In genomic region chr22:44931077-44931540, GRCh38 we compare ENCODE assay signal across 12 cellular contexts.
A peak's percentile ranks its signal among the peaks of the same experiment; 100 is the strongest.
DNase-seq lines count a peak whose midpoint lies in the region; ATAC-seq and TF ChIP-seq lines count a peak whose summit lies in the region.
"Had no signal": no experiment of that assay in that cellular context is flagged by ENCODE, and none has a peak within 500 bp of the region (broad histone marks: within the 10 kb centered on the region; RNA-seq: fewer than 3 reads in every experiment).

No MANE protein-coding gene starts in this region.

- no peak overlapping the region for H2AFZ ChIP-seq in Karpas-422 (ENCODE audit: low read length)

- no peaks in the 10 kb centered on the region for H3K4me1 ChIP-seq in psoas muscle
- H3K4me1 ChIP-seq in Karpas-422 (ENCODE audit: low read length), result no peaks in the 10 kb centered on the region
- H3K4me1 ChIP-seq: BE2C had no signal

- no peaks in the 10 kb centered on the region; the same call in 1 of the 2 replicates for H4K20me1 ChIP-seq in Karpas-422 (ENCODE audit: insufficient read depth, low read depth, low read length)

- intact Hi-C loops in psoas muscle (cut with DNase I), result no loop called here

- H3K27ac ChIP-seq in psoas muscle (no peak overlapping the region), Karpas-422 (ENCODE audit: low read length) (no peak overlapping the region)

- TF ChIP-seq CTCF in psoas muscle (IDR thresholded peaks at IDR 0.05), result no peak

- no peaks in the 10 kb centered on the region for H3K9me2 ChIP-seq in Karpas-422 (replicated peaks; ENCODE audit: insufficient read depth, low read length)

- DNase-seq in ELF-1 (ENCODE audit: low read depth, low spot score), result peak; percentile 53
- peak; percentile 26 for DNase-seq in dedifferentiated amniotic fluid mesenchymal stem cell (ENCODE audit: extremely low spot score)
- DNase-seq in hypothalamus (lab: John Stamatoyannopoulos, UW), result peak in 29 of 51 donors; percentile 19 to 69 (median 48)
- peak; percentile 29 to 52 for DNase-seq in psoas muscle
- no peak for DNase-seq in inferior parietal cortex (ENCODE audit: extremely low spot score)
- DNase-seq in Karpas-422, result no peak
- no peak for DNase-seq in dermis blood vessel endothelial cell
- DNase-seq: activated CD8-positive, alpha-beta memory T cell treated with anti-CD3 and anti-CD28 coated beads for 24 hours; BE2C; NCI-H1436 treated with DMSO at 0.1 percent for 48 hours; NCI-H774 had no signal

- peaks cover 0 to 11% (median 4%) of the 10 kb centered on the region in 3 donors for H3K27me3 ChIP-seq in psoas muscle (ENCODE audit: insufficient read depth in 3 of 3, low read length in 2 of 3)
- H3K27me3 ChIP-seq in Karpas-422 (ENCODE audit: low read length), result no peaks in the 10 kb centered on the region
- H3K27me3 ChIP-seq: BE2C had no signal

- no peak overlapping the region for H3K9ac ChIP-seq in Karpas-422 (ENCODE audit: low read length)

- H3K79me2 ChIP-seq in Karpas-422 (ENCODE audit: low read length), result no peaks in the 10 kb centered on the region

- H3K36me3 ChIP-seq in psoas muscle (ENCODE audit: insufficient read depth in 1 of 2, low read depth in 1 of 2) (no peaks in the 10 kb centered on the region), Karpas-422 (ENCODE audit: insufficient read depth, low read length) (no peaks in the 10 kb centered on the region)

- ATAC-seq in psoas muscle (peak in 1 of 4 donors; percentile 40), GM18502 (IDR thresholded peaks at IDR 0.05; ENCODE audit: poor library complexity, unreplicated experiment) (no peak)

- H3K4me3 ChIP-seq in psoas muscle (no peak overlapping the region), Karpas-422 (ENCODE audit: low read length) (no peak overlapping the region)

- no peak overlapping the region for H3K4me2 ChIP-seq in Karpas-422 (ENCODE audit: low read depth, low read length, poor library complexity, severe bottlenecking)

- H3K9me3 ChIP-seq in psoas muscle (no peaks in the 10 kb centered on the region), Karpas-422 (ENCODE audit: low read length) (no peaks in the 10 kb centered on the region)
- H3K9me3 ChIP-seq: BE2C had no signal

- WGBS in psoas muscle, 3 donors, result 24 to 35% (median 26%) methylated on average over 26 of the region's 26 CpGs

Comparison
In these comparisons a context has a peak if more than half of its experiments do, and no peak if none do; other contexts are left out.
1. DNase-seq: peak in ELF-1 (single experiment), dedifferentiated amniotic fluid mesenchymal stem cell (single experiment), hypothalamus (29 of 51) and psoas muscle (2 of 2); none in inferior parietal cortex (single experiment), Karpas-422 (single experiment) and dermis blood vessel endothelial cell (single experiment).